Comparison of ENCODE assay signal across 14 cellular contexts in genomic region chr3:4943553-4943952, GRCh38. TPM values are rescaled to one million over a fixed set of nuclear protein-coding genes. Genes with fewer than 3 reads are reported as not detected.
DNase-seq lines count a peak whose midpoint lies in the region; ATAC-seq and TF ChIP-seq lines count a peak whose summit lies in the region.
"Had no signal": no experiment of that assay in that cellular context is flagged by ENCODE, and none has a peak within 500 bp of the region (broad histone marks: within the 10 kb centered on the region; RNA-seq: fewer than 3 reads in every experiment).

No MANE protein-coding gene starts in this region.

- ATAC-seq in HG03354 (IDR thresholded peaks at IDR 0.05; ENCODE audit: poor library complexity, severe bottlenecking, unreplicated experiment) = peak; percentile 47
- peak; percentile 60 for ATAC-seq in left lobe of liver
- ATAC-seq: left colon had no signal

- H3K4me3 ChIP-seq in AG09309 (ENCODE audit: control insufficient read depth, low read depth, low read length) (no peak overlapping the region), brain microvascular endothelial cell (ENCODE audit: low read depth, low read length) (no peak overlapping the region)
- H3K4me3 ChIP-seq: adrenal gland, esophagus squamous epithelium, stomach had no signal

- in situ Hi-C loops in brain microvascular endothelial cell (cut with HindIII; ENCODE audit: low pct_ligation_motif_present, low sequenced_read_pairs) = no loop called here

- no peaks in the 10 kb centered on the region for H3K36me3 ChIP-seq in brain microvascular endothelial cell (replicated peaks)
- H3K36me3 ChIP-seq: adrenal gland, esophagus squamous epithelium, stomach had no signal

- H3K27ac ChIP-seq in brain microvascular endothelial cell = no peak overlapping the region
- H3K27ac ChIP-seq in caudate nucleus (ENCODE audit: low read depth, low read length) = no peak overlapping the region
- H3K27ac ChIP-seq: adrenal gland, esophagus squamous epithelium, stomach had no signal

- TF ChIP-seq CTCF in AG09309 (IDR thresholded peaks at IDR 0.05; ENCODE audit: control insufficient read depth, insufficient read depth, low read depth, low read length, missing control alignments) (peak; percentile 39), brain microvascular endothelial cell (IDR thresholded peaks at IDR 0.05; ENCODE audit: low read depth, low read length, missing control alignments) (peak; percentile 50)

- H3K27me3 ChIP-seq in brain microvascular endothelial cell (replicated peaks) = no peaks in the 10 kb centered on the region
- H3K27me3 ChIP-seq: adrenal gland, esophagus squamous epithelium, stomach had no signal

- DNase-seq in AG09309 (ENCODE audit: low read depth) = no peak
- DNase-seq in brain microvascular endothelial cell = no peak
- DNase-seq in left lobe of liver (ENCODE audit: low spot score) = no peak
- DNase-seq in SKM-1 treated with dmso at 0.1 percent for 144 hours (lab: John Stamatoyannopoulos, UW; ENCODE audit: unreplicated experiment) = no peak
- no peak for DNase-seq in MV-4-11 (lab: John Stamatoyannopoulos, UW)
- DNase-seq in caudate nucleus (lab: John Stamatoyannopoulos, UW) = no peak
- DNase-seq in NCI-H2227 treated with DMSO at 0.1 percent for 48 hours (lab: John Stamatoyannopoulos, UW) = no peak
- DNase-seq: adrenal gland, C1 segment of cervical spinal cord, esophagus squamous epithelium, left colon, NCI-H1092 treated with DMSO at 0.1 percent for 48 hours, stomach had no signal

RNA-seq across cellular contexts. Expression of gene BHLHE40, which starts 35.7 kb away (rescaled TPM):
- total RNA-seq in left lobe of liver = 26.4 TPM
